In genomic region chr1:22654692-22655091, GRCh38 we compare ENCODE assay signal across 1 cellular context.
A peak's percentile ranks its signal among the peaks of the same experiment; 100 is the strongest.
TF ChIP-seq lines count a peak whose summit lies in the region.

No MANE protein-coding gene starts in this region.

TF ChIP-seq in H1, 55 proteins besides CTCF, POLR2A, EP300 and RAD21:
- TF ChIP-seq KDM1A (IDR thresholded peaks at IDR 0.05; ENCODE audit: borderline replicate concordance, low read length) (peak; percentile 99), POU5F1 (IDR thresholded peaks at IDR 0.05; ENCODE audit: low read depth, low read length) (no peak), ASH2L (IDR thresholded peaks at IDR 0.05; ENCODE audit: low read length) (no peak), MAX (IDR thresholded peaks at IDR 0.05) (peak; percentile 63), GABPA (IDR thresholded peaks at IDR 0.05; ENCODE audit: borderline replicate concordance, insufficient read depth, low read length) (0 out of 2 replicates have a peak, but pooled peaks have one; percentile 17), E2F6 (IDR thresholded peaks at IDR 0.05) (peak; percentile 48), KDM4A (IDR thresholded peaks at IDR 0.05; ENCODE audit: low read depth, low read length, severe bottlenecking) (no peak), HDAC2 (IDR thresholded peaks at IDR 0.05; ENCODE audit: borderline replicate concordance in 1 of 2, low read depth in 2 of 2, low read length in 2 of 2) (peak in 1 of 2 experiments; percentile 94; a peak in 1 of 4 replicates)
